In the genomic region with DNA sequence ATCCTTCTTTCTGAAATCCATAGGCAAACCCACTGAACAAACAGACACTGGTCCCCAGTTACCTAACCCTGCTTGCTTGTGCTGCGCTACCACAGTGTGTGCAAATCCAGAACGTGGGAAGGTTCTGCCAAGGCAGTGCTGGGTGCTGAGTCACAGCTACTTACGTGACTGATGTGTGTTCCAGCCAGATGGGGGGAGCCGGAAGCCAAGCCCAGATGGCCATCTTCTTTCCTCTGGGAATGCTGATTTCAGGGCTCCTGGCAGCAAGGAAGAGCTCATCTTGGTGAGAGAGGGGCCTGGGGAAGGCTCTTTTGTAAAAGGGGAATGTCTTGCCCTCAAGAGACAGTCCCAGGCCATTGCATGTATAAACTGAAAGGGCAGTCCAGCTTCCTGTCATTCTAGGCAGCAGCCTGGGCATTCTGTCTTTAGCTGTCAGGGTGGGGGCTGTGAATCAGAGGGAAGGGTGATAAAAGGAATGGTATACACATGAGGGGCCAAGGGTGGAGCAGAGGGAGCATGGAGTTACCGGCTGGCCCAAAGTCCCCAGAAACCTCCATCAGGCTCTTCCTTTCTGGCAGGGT, we compare ENCODE assay signal across 8 cellular contexts. TPM values are rescaled to one million over a fixed set of nuclear protein-coding genes. Genes with fewer than 3 reads are reported as not detected.
DNase-seq lines count a peak whose midpoint lies in the region; ATAC-seq, FAIRE-seq and TF ChIP-seq lines count a peak whose summit lies in the region.

No MANE protein-coding gene starts in this region.

- no peak overlapping the region for H3K4me3 Mint-ChIP-seq in progenitor cell of endocrine pancreas (ENCODE audit: low read depth)

- TF ChIP-seq CTCF in Peyer's patch (IDR thresholded peaks at IDR 0.05) (no peak), progenitor cell of endocrine pancreas (IDR thresholded peaks at IDR 0.05; ENCODE audit: unreplicated experiment) (no peak)

- H2BK12ac ChIP-seq in neuronal stem cell (ENCODE audit: low read length), result no peak overlapping the region

- no peak overlapping the region for H2AFZ ChIP-seq in neuronal stem cell (ENCODE audit: low read length)

- no peak overlapping the region for H4K91ac ChIP-seq in neuronal stem cell (ENCODE audit: low read depth, low read length, poor library complexity)

- no peak overlapping the region for H2BK120ac ChIP-seq in neuronal stem cell (ENCODE audit: low read depth, low read length)

- peaks cover 12% of the 10 kb centered on the region for H3K4me1 Mint-ChIP-seq in progenitor cell of endocrine pancreas (ENCODE audit: low read depth)

- H2AK5ac ChIP-seq in neuronal stem cell (ENCODE audit: low read depth, low read length), result no peak overlapping the region

- no peak overlapping the region for H2BK5ac ChIP-seq in neuronal stem cell (ENCODE audit: low read length)

- H3K23ac ChIP-seq in neuronal stem cell (ENCODE audit: low read depth, low read length, poor library complexity), result no peak overlapping the region

- H3K4ac ChIP-seq in neuronal stem cell (ENCODE audit: low read length), result no peak overlapping the region

- H3K36me3 ChIP-seq in Peyer's patch (peaks cover 0 to 92% (median 0%) of the 10 kb centered on the region in 3 donors), neuronal stem cell (replicated peaks in 1 of 2; ENCODE audit: control insufficient read depth in 2 of 2, insufficient read depth in 2 of 2, low read length in 2 of 2) (peaks cover 4 to 93% of the 10 kb centered on the region in 2 donors)

- no peak overlapping the region for H3K18ac ChIP-seq in neuronal stem cell (ENCODE audit: low read length)

- no peaks in the 10 kb centered on the region for H3K9me3 ChIP-seq in Peyer's patch
- no peaks in the 10 kb centered on the region for H3K9me3 ChIP-seq in neuronal stem cell (replicated peaks in 1 of 2; ENCODE audit: control insufficient read depth in 2 of 2, insufficient read depth in 1 of 2, low read depth in 1 of 2, low read length in 2 of 2)

- H3K14ac ChIP-seq in neuronal stem cell (ENCODE audit: low read length), result peak overlapping the region; percentile 78

- H3K27me3 ChIP-seq in Peyer's patch (no peaks in the 10 kb centered on the region), neuronal stem cell (ENCODE audit: control insufficient read depth in 3 of 3, insufficient read depth in 3 of 3, low read depth in 1 of 3, low read length in 3 of 3) (no peaks in the 10 kb centered on the region)

- no peak overlapping the region for H4K8ac ChIP-seq in neuronal stem cell (ENCODE audit: low read depth, low read length)

- H3K27me3 Mint-ChIP-seq in progenitor cell of endocrine pancreas, result no peaks in the 10 kb centered on the region

- H3K27ac Mint-ChIP-seq in progenitor cell of endocrine pancreas, result no peak overlapping the region

- H3K36me3 Mint-ChIP-seq in progenitor cell of endocrine pancreas (ENCODE audit: insufficient read depth), result peaks cover 3% of the 10 kb centered on the region

- H3K9me3 Mint-ChIP-seq in progenitor cell of endocrine pancreas (ENCODE audit: low read depth), result no peaks in the 10 kb centered on the region

- TF ChIP-seq POLR2A in Peyer's patch (IDR thresholded peaks at IDR 0.05), result no peak

- no peak overlapping the region for H3K4me2 ChIP-seq in neuronal stem cell (ENCODE audit: insufficient read depth, low read length, poor library complexity, severe bottlenecking)

- DNase-seq in AG08395 (ENCODE audit: low spot score) (peak; percentile 94), Peyer's patch (peak in 1 of 3 donors; percentile 66), epithelial cell of prostate (ENCODE audit: low read depth, low spot score) (peak; percentile 93), neuronal stem cell (ENCODE audit: low spot score) (no peak), progenitor cell of endocrine pancreas (ENCODE audit: low spot score, unreplicated experiment) (no peak), ecto neural progenitor cell (ENCODE audit: low spot score) (no peak), HTR-8/SVneo (ENCODE audit: insufficient read length, low spot score) (no peak)

- no peak overlapping the region for H2BK15ac ChIP-seq in neuronal stem cell (ENCODE audit: low read length)

- H3K79me1 ChIP-seq in neuronal stem cell (ENCODE audit: low read depth, low read length), result no peaks in the 10 kb centered on the region

- WGBS in neuronal stem cell (ENCODE audit: extremely low coverage in 2 of 2, insufficient read length in 2 of 2, insufficient replicate concordance in 1 of 2), 2 donors, result no CpG with 5 or more reads among the region's 5 CpGs

- H3K4me1 ChIP-seq in Peyer's patch (peaks cover 0 to 44% (median 18%) of the 10 kb centered on the region in 4 donors), neuronal stem cell (ENCODE audit: control insufficient read depth in 2 of 2, insufficient read depth in 1 of 2, low read depth in 1 of 2, low read length in 2 of 2) (peaks cover 0 to 5% of the 10 kb centered on the region in 2 donors)

- H3K27ac ChIP-seq in Peyer's patch, result peak overlapping the region; percentile 10 to 57 (median 24)
- peak overlapping the region; percentile 84 for H3K27ac ChIP-seq in epithelial cell of prostate
- H3K27ac ChIP-seq in neuronal stem cell (replicated peaks; ENCODE audit: low read length), result no peak overlapping the region

- no peak for FAIRE-seq in HTR-8/SVneo (lab: Jason Lieb, UNC)

- no peak overlapping the region for H3K9ac ChIP-seq in neuronal stem cell (ENCODE audit: low read depth, low read length, poor library complexity)

- ATAC-seq in GM21786 (IDR thresholded peaks at IDR 0.05; ENCODE audit: unreplicated experiment), result no peak

- H3K4me3 ChIP-seq in Peyer's patch (no peak overlapping the region), neuronal stem cell (ENCODE audit: low read length in 2 of 2) (no peak overlapping the region)

RNA-seq across cellular contexts. Expression of a gene that starts 54.1 kb away (rescaled TPM):
- 100 to 1,000 TPM; 102 to 204 (median 176) TPM for total RNA-seq in Peyer's patch
- 65.9 TPM for polyA plus RNA-seq in neuronal stem cell (2013, experiment 1 of 2)
- 64.5 TPM for polyA plus RNA-seq in neuronal stem cell (2013, experiment 2 of 2)
- 214 and 230 TPM in 2 replicates for total RNA-seq in progenitor cell of endocrine pancreas

Comparison
In these comparisons a context has a peak if more than half of its experiments do, and no peak if none do; other contexts are left out.
1. DNase-seq: peak in AG08395 (single experiment) and epithelial cell of prostate (single experiment); none in neuronal stem cell (single experiment), progenitor cell of endocrine pancreas (single experiment), ecto neural progenitor cell (single experiment) and HTR-8/SVneo (single experiment).